In the genomic region with DNA sequence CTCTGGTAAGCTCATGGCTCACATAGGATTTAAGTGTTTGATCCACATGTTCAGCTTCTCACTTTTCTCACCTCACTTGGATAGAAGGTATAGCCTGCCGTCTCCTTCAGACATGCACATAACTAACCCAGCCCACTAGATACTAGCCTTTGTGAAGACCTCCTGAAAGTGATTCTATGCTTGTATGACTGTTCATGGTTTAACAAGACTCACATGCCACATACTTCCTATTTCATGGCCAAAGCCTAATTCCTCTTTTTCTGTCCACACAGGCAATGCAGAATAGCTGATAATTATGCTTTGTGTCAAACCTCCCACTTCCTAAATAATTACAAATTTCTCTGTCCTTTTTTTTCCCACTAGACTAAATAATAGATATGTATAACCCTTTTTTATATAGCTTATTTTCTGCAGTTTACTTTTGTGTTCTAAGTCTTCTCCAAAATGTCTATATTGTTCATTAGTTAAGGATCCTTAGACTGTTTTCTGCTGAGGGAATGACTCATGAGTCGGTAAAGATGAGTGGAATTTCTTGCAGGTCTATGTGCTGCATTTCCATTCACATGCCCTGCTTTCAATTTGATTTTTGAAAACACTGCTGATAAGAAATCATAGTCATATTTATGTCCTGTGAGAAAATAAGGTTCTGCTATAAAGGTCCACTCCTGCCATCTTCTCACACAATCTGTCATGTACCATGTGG, we compare ENCODE assay signal across 18 cellular contexts. TPM values are rescaled to one million over a fixed set of nuclear protein-coding genes. Genes with fewer than 3 reads are reported as not detected.
A peak's percentile ranks its signal among the peaks of the same experiment; 100 is the strongest.
DNase-seq lines count a peak whose midpoint lies in the region; ATAC-seq, FAIRE-seq and TF ChIP-seq lines count a peak whose summit lies in the region.
"Had no signal": no experiment of that assay in that cellular context is flagged by ENCODE, and none has a peak within 500 bp of the region (broad histone marks: within the 10 kb centered on the region; RNA-seq: fewer than 3 reads in every experiment).

No MANE protein-coding gene starts in this region.

- H3K27me3 ChIP-seq in CD8-positive, alpha-beta memory T cell (ENCODE audit: insufficient read depth, low read length, poor library complexity, severe bottlenecking): no peaks in the 10 kb centered on the region
- H3K27me3 ChIP-seq: upper lobe of left lung had no signal

- intact Hi-C loops in dendritic cell treated with granulocyte-macrophage colony-stimulating factor and Interleukin-4, amounts not matched to agents 40 ng/mL and 50 ng/mL, for 4 days (cut with micrococcal nuclease): no loop called here

- CTCF ChIA-PET in CD8-positive, alpha-beta memory T cell (lab: Charles Lee): no interaction called here

- H3K4me3 Mint-ChIP-seq in dendritic cell treated with granulocyte-macrophage colony-stimulating factor and Interleukin-4, amounts not matched to agents 40 ng/mL and 50 ng/mL, for 4 days: no peak overlapping the region
- H3K4me3 Mint-ChIP-seq in CD8-positive, alpha-beta memory T cell: no peak overlapping the region
- H3K4me3 Mint-ChIP-seq: activated CD8-positive, alpha-beta T cell treated with anti-CD3 and anti-CD28 coated beads, Interleukin-2, amount 10 ng/mL, durations not matched to agents 7 days and 5 days had no signal

- H3K9me3 Mint-ChIP-seq in dendritic cell treated with granulocyte-macrophage colony-stimulating factor and Interleukin-4, amounts not matched to agents 40 ng/mL and 50 ng/mL, for 4 days: peaks cover 18% of the 10 kb centered on the region
- no peaks in the 10 kb centered on the region for H3K9me3 Mint-ChIP-seq in CD8-positive, alpha-beta memory T cell

- no peak overlapping the region for H3K27ac ChIP-seq in CD8-positive, alpha-beta memory T cell (ENCODE audit: low read depth, low read length)
- H3K27ac ChIP-seq: prostate gland, upper lobe of left lung had no signal

- TF ChIP-seq CTCF in NB4 (IDR thresholded peaks at IDR 0.05; ENCODE audit: low read depth, low read length): no peak

- H3K27me3 Mint-ChIP-seq in dendritic cell treated with granulocyte-macrophage colony-stimulating factor and Interleukin-4, amounts not matched to agents 40 ng/mL and 50 ng/mL, for 4 days: no peaks in the 10 kb centered on the region
- H3K27me3 Mint-ChIP-seq in CD8-positive, alpha-beta memory T cell: no peaks in the 10 kb centered on the region

- H3K4me1 Mint-ChIP-seq in dendritic cell treated with granulocyte-macrophage colony-stimulating factor and Interleukin-4, amounts not matched to agents 40 ng/mL and 50 ng/mL, for 4 days (ENCODE audit: low read depth): peaks cover 7% of the 10 kb centered on the region
- no peaks in the 10 kb centered on the region for H3K4me1 Mint-ChIP-seq in CD8-positive, alpha-beta memory T cell

- H3K27ac Mint-ChIP-seq in dendritic cell treated with granulocyte-macrophage colony-stimulating factor and Interleukin-4, amounts not matched to agents 40 ng/mL and 50 ng/mL, for 4 days: peak overlapping the region; percentile 43
- no peak overlapping the region for H3K27ac Mint-ChIP-seq in CD8-positive, alpha-beta memory T cell
- H3K27ac Mint-ChIP-seq: activated CD8-positive, alpha-beta T cell treated with anti-CD3 and anti-CD28 coated beads, Interleukin-2, amount 10 ng/mL, durations not matched to agents 7 days and 5 days had no signal

- POLR2A ChIA-PET in CD8-positive, alpha-beta memory T cell (lab: Charles Lee): no interaction called here

- ATAC-seq in GM18499 (IDR thresholded peaks at IDR 0.05; ENCODE audit: insufficient read depth, unreplicated experiment) (peak; percentile 84), HG02885 (IDR thresholded peaks at IDR 0.05; ENCODE audit: poor library complexity, unreplicated experiment) (peak; percentile 39)
- ATAC-seq: activated CD8-positive, alpha-beta T cell treated with anti-CD3 and anti-CD28 coated beads, Interleukin-2, amount 10 ng/mL, durations not matched to agents 7 days and 5 days had no signal

- H3K36me3 ChIP-seq in CD8-positive, alpha-beta memory T cell (ENCODE audit: insufficient read depth, low read length): no peaks in the 10 kb centered on the region
- H3K36me3 ChIP-seq: prostate gland, upper lobe of left lung had no signal

- no peaks in the 10 kb centered on the region for H3K36me3 Mint-ChIP-seq in dendritic cell treated with granulocyte-macrophage colony-stimulating factor and Interleukin-4, amounts not matched to agents 40 ng/mL and 50 ng/mL, for 4 days (ENCODE audit: low read depth)
- no peaks in the 10 kb centered on the region for H3K36me3 Mint-ChIP-seq in CD8-positive, alpha-beta memory T cell

- no peaks in the 10 kb centered on the region for H3K4me1 ChIP-seq in CD8-positive, alpha-beta memory T cell (ENCODE audit: insufficient read depth, low read length)
- H3K4me1 ChIP-seq: prostate gland, upper lobe of left lung had no signal

- no peak overlapping the region for H3K4me3 ChIP-seq in NB4 (ENCODE audit: low read depth, low read length)
- H3K4me3 ChIP-seq in CD8-positive, alpha-beta memory T cell (ENCODE audit: low read length): no peak overlapping the region
- H3K4me3 ChIP-seq: prostate gland, upper lobe of left lung had no signal

- DNase-seq in NB4 (ENCODE audit: low read depth) (peak; percentile 67), nucleus accumbens (lab: John Stamatoyannopoulos, UW) (no peak), GM19239 (ENCODE audit: insufficient read length, low spot score) (no peak)
- DNase-seq in CD8-positive, alpha-beta memory T cell: no peak
- DNase-seq in activated effector memory CD4-positive, alpha-beta T cell treated with Interleukin-2 at 50 U/mL for 16 hours: no peak
- DNase-seq: activated CD8-positive, alpha-beta T cell treated with anti-CD3 and anti-CD28 coated beads, Interleukin-2, amount 10 ng/mL, durations not matched to agents 7 days and 5 days; activated gamma-delta T cell; midbrain; NCI-H524; T1000; upper lobe of left lung had no signal

- no peak for TF ChIP-seq POLR2A in NB4 (IDR thresholded peaks at IDR 0.05; ENCODE audit: extremely low read depth, insufficient read length)

- H3K9me3 ChIP-seq in CD8-positive, alpha-beta memory T cell (ENCODE audit: low read length): no peaks in the 10 kb centered on the region
- H3K9me3 ChIP-seq: prostate gland, upper lobe of left lung had no signal

- FAIRE-seq in GM19239 (lab: Jason Lieb, UNC): no peak
- FAIRE-seq: bronchial epithelial cell, D721Med, frontal cortex had no signal

RNA-seq across cellular contexts. Expression of gene HDDC2, which starts 43.0 kb away (rescaled TPM):
- 100 to 1,000 TPM in 1 of 2 experiments, 10 to 100 TPM in 1; 99.9 to 105 TPM for total RNA-seq in CD8-positive, alpha-beta memory T cell
- 108 TPM for polyA plus RNA-seq in CD8-positive, alpha-beta memory T cell
